Comparison of ENCODE assay signal across 8 cellular contexts in genomic region chr4:25235401-25235800, GRCh38. TPM values are rescaled to one million over a fixed set of nuclear protein-coding genes. Genes with fewer than 3 reads are reported as not detected.
A peak's percentile ranks its signal among the peaks of the same experiment; 100 is the strongest.
DNase-seq lines count a peak whose midpoint lies in the region; ATAC-seq, FAIRE-seq and TF ChIP-seq lines count a peak whose summit lies in the region.

No MANE protein-coding gene starts in this region.

- H3K4me1 ChIP-seq in keratinocyte (ENCODE audit: control insufficient read depth, extremely low read depth, insufficient read depth, low read length) (peaks cover 9% of the 10 kb centered on the region), tibial nerve (peaks cover 0 to 16% (median 6%) of the 10 kb centered on the region in 4 donors)

- DNase-seq in activated naive CD4-positive, alpha-beta T cell treated with anti-CD3 and anti-CD28 coated beads, Interleukin-2, amount 10 ng/mL, durations not matched to agents 7 days and 5 days: no peak
- DNase-seq in activated naive CD4-positive, alpha-beta T cell treated with anti-CD3 and anti-CD28 coated beads, Interleukin-2, amount 50 U/mL, for 16 hours: no peak
- no peak for DNase-seq in activated CD4-positive, alpha-beta memory T cell treated with anti-CD3 and anti-CD28 coated beads for 36 hours
- DNase-seq in keratinocyte (ENCODE audit: low read depth, low spot score): no peak
- DNase-seq in tibial nerve (ENCODE audit: low spot score in 2 of 2): no peak
- no peak for DNase-seq in NK-92 treated with Interleukin-12 subunit alpha and Interleukin-12 subunit beta, amount 100 ng/mL, for 24 hours (lab: John Stamatoyannopoulos, UW)
- DNase-seq in stimulated activated CD4-positive, alpha-beta T cell treated with anti-CD3 and anti-CD28 coated beads, Interleukin-1b, Interleukin-23, amount 100 ng/mL, for 48 hours: no peak

- H3K4me3 ChIP-seq in keratinocyte (ENCODE audit: control insufficient read depth in 2 of 3, extremely low read depth in 1 of 3, insufficient read depth in 2 of 3, low read depth in 1 of 3, low read length in 3 of 3) (peak overlapping the region; percentile 78 to 97 (median 91)), tibial nerve (peak overlapping the region in 3 of 4 donors; percentile 94 to 99 (median 97))

- TF ChIP-seq EP300 in tibial nerve (IDR thresholded peaks at IDR 0.05): no peak

- H3K9me3 ChIP-seq in keratinocyte (ENCODE audit: control insufficient read depth, low read depth, low read length) (no peaks in the 10 kb centered on the region), tibial nerve (peaks cover 0 to 29% (median 7%) of the 10 kb centered on the region in 4 donors)

- POLR2A ChIA-PET in activated CD4-positive, alpha-beta memory T cell treated with anti-CD3 and anti-CD28 coated beads for 36 hours (lab: Charles Lee): interaction anchor here (1.5 to 4.1 kb wide), 4 partner anchors 74 to 142 kb away, joined by 4 to 56 read pairs (median 14); partner anchors contain the start of genes SEPSECS and ZCCHC4

- peak overlapping the region; percentile 85 for H3K4me3 Mint-ChIP-seq in activated naive CD4-positive, alpha-beta T cell treated with anti-CD3 and anti-CD28 coated beads, Interleukin-2, amount 10 ng/mL, durations not matched to agents 7 days and 5 days
- H3K4me3 Mint-ChIP-seq in activated CD4-positive, alpha-beta memory T cell treated with anti-CD3 and anti-CD28 coated beads for 36 hours: peak overlapping the region; percentile 93

- FAIRE-seq in keratinocyte (lab: Jason Lieb, UNC): no peak

- dilution Hi-C loops in keratinocyte (cut with MboI; ENCODE audit: extremely low pct_ligation_motif_present, low sequenced_read_pairs): no loop called here

- H3K36me3 Mint-ChIP-seq in activated naive CD4-positive, alpha-beta T cell treated with anti-CD3 and anti-CD28 coated beads, Interleukin-2, amount 10 ng/mL, durations not matched to agents 7 days and 5 days: peaks cover 37% of the 10 kb centered on the region
- H3K36me3 Mint-ChIP-seq in activated CD4-positive, alpha-beta memory T cell treated with anti-CD3 and anti-CD28 coated beads for 36 hours: peaks cover 22% of the 10 kb centered on the region

- H3K36me3 ChIP-seq in keratinocyte (ENCODE audit: control insufficient read depth in 2 of 2, extremely low read depth in 1 of 2, insufficient read depth in 2 of 2, low read length in 2 of 2) (no peaks in the 10 kb centered on the region), tibial nerve (no peaks in the 10 kb centered on the region)

- H3K27ac ChIP-seq in keratinocyte (ENCODE audit: control insufficient read depth, insufficient read depth, low read length): peak overlapping the region; percentile 90
- H3K27ac ChIP-seq in tibial nerve: peak overlapping the region in 3 of 4 donors; percentile 97 to 99 (median 97)

- H3K27me3 Mint-ChIP-seq in activated naive CD4-positive, alpha-beta T cell treated with anti-CD3 and anti-CD28 coated beads, Interleukin-2, amount 10 ng/mL, durations not matched to agents 7 days and 5 days: no peaks in the 10 kb centered on the region
- H3K27me3 Mint-ChIP-seq in activated CD4-positive, alpha-beta memory T cell treated with anti-CD3 and anti-CD28 coated beads for 36 hours: no peaks in the 10 kb centered on the region

- TF ChIP-seq CTCF in keratinocyte (optimal IDR thresholded peaks at IDR 0.05 in 1 of 3, IDR thresholded peaks at IDR 0.05 in 1 of 3, conservative IDR thresholded peaks at IDR 0.05 in 1 of 3; ENCODE audit: extremely low read depth in 1 of 3, insufficient read depth in 2 of 3, low read length in 3 of 3) (no peak), tibial nerve (IDR thresholded peaks at IDR 0.05) (no peak)

- H3K9ac ChIP-seq in keratinocyte (ENCODE audit: control insufficient read depth, extremely low read depth, insufficient read depth, low read length): peak overlapping the region; percentile 97

- intact Hi-C loops in activated CD4-positive, alpha-beta memory T cell treated with anti-CD3 and anti-CD28 coated beads for 36 hours (cut with micrococcal nuclease): loop anchor here (1.0 to 10.0 kb wide), 4 partner anchors 77 to 1629 kb away; partner anchors contain the start of genes ANAPC4, DHX15, STIM2 and ZCCHC4

- H2AFZ ChIP-seq in keratinocyte (ENCODE audit: control insufficient read depth, low read length): peak overlapping the region; percentile 77

- CTCF ChIA-PET in activated naive CD4-positive, alpha-beta T cell treated with anti-CD3 and anti-CD28 coated beads, Interleukin-2, amount 10 ng/mL, durations not matched to agents 7 days and 5 days (lab: Charles Lee): interaction anchor here (0.6 to 3.6 kb wide), 4 partner anchors 75 to 255 kb away, joined by 3 to 13 read pairs (median 8); partner anchors contain the start of genes SEPSECS and ZCCHC4
- CTCF ChIA-PET in activated CD4-positive, alpha-beta memory T cell treated with anti-CD3 and anti-CD28 coated beads for 36 hours (lab: Charles Lee): interaction anchor here (1.1 to 5.7 kb wide), 6 partner anchors 56 to 142 kb away, joined by 3 to 57 read pairs (median 8); partner anchors contain the start of genes ANAPC4, SEPSECS and ZCCHC4

- ATAC-seq in HG02970 (IDR thresholded peaks at IDR 0.05; ENCODE audit: low FRiP score, unreplicated experiment): no peak

- no peaks in the 10 kb centered on the region for H3K9me1 ChIP-seq in keratinocyte (ENCODE audit: control insufficient read depth, extremely low read depth, insufficient read depth, low read length)

- H3K27me3 ChIP-seq in keratinocyte (ENCODE audit: control insufficient read depth, extremely low read depth, insufficient read depth, low read length): no peaks in the 10 kb centered on the region
- H3K27me3 ChIP-seq in tibial nerve: no peaks in the 10 kb centered on the region

- WGBS in tibial nerve, 2 donors: 68 to 70% methylated on average over 6 of the region's 6 CpGs

- H3K9me3 Mint-ChIP-seq in activated naive CD4-positive, alpha-beta T cell treated with anti-CD3 and anti-CD28 coated beads, Interleukin-2, amount 10 ng/mL, durations not matched to agents 7 days and 5 days: peaks cover 23% of the 10 kb centered on the region
- peaks cover 15% of the 10 kb centered on the region for H3K9me3 Mint-ChIP-seq in activated CD4-positive, alpha-beta memory T cell treated with anti-CD3 and anti-CD28 coated beads for 36 hours

- peak overlapping the region; percentile 94 for H3K27ac Mint-ChIP-seq in activated naive CD4-positive, alpha-beta T cell treated with anti-CD3 and anti-CD28 coated beads, Interleukin-2, amount 10 ng/mL, durations not matched to agents 7 days and 5 days
- peak overlapping the region; percentile 94 for H3K27ac Mint-ChIP-seq in activated CD4-positive, alpha-beta memory T cell treated with anti-CD3 and anti-CD28 coated beads for 36 hours

- peaks cover 50% of the 10 kb centered on the region for H3K4me1 Mint-ChIP-seq in activated naive CD4-positive, alpha-beta T cell treated with anti-CD3 and anti-CD28 coated beads, Interleukin-2, amount 10 ng/mL, durations not matched to agents 7 days and 5 days
- peaks cover 58% of the 10 kb centered on the region for H3K4me1 Mint-ChIP-seq in activated CD4-positive, alpha-beta memory T cell treated with anti-CD3 and anti-CD28 coated beads for 36 hours (ENCODE audit: low read depth)

- peaks cover 45% of the 10 kb centered on the region for H3K79me2 ChIP-seq in keratinocyte (ENCODE audit: control insufficient read depth, insufficient read depth, low read length)

- TF ChIP-seq POLR2A in tibial nerve (IDR thresholded peaks at IDR 0.05): no peak

- peak overlapping the region; percentile 99 for H3K4me2 ChIP-seq in keratinocyte (ENCODE audit: control insufficient read depth, extremely low read depth, insufficient read depth, low read depth, low read length)

- H4K20me1 ChIP-seq in keratinocyte (ENCODE audit: control insufficient read depth, extremely low read depth, insufficient read depth, low read length): no peaks in the 10 kb centered on the region

RNA-seq across cellular contexts. Expression of gene PI4K2B, which starts 1.6 kb away (rescaled TPM):
- total RNA-seq in activated CD4-positive, alpha-beta memory T cell treated with anti-CD3 and anti-CD28 coated beads for 36 hours: 10 to 100 TPM; 41.0 to 42.3 TPM
- 7.8 to 16.7 TPM (median 8.7 TPM) in 3 replicates for polyA plus RNA-seq in keratinocyte
- 6.8 TPM for polyA plus RNA-seq in keratinocyte (2011; ENCODE audit: low read depth)
- polyA plus RNA-seq in keratinocyte (2011; cell fraction: cytosol; rRNA removed): 6.7 and 11.2 TPM in 2 replicates
- 4.5 and 7.2 TPM in 2 replicates for polyA plus RNA-seq in keratinocyte (2011; cell fraction: nucleus; rRNA removed)
- 6.8 and 14.2 TPM in 2 replicates for polyA plus RNA-seq in keratinocyte (2012; ENCODE audit: low replicate concordance)
- 1.2 to 7.7 TPM (median 2.1 TPM) in 3 replicates for polyA minus RNA-seq in keratinocyte
- polyA minus RNA-seq in keratinocyte (2011; cell fraction: cytosol; rRNA and poly(A)+ RNA removed): 9.6 TPM
- polyA minus RNA-seq in keratinocyte (2011; cell fraction: nucleus; rRNA and poly(A)+ RNA removed): 4.2 and 6.0 TPM in 2 replicates
- total RNA-seq in tibial nerve: 10 to 100 TPM; 11.1 to 22.8 (median 14.6) TPM
